In genomic region chr7:75452494-75452955, GRCh38 we compare ENCODE assay signal across 11 cellular contexts. TPM values are rescaled to one million over a fixed set of nuclear protein-coding genes. Genes with fewer than 3 reads are reported as not detected.
DNase-seq lines count a peak whose midpoint lies in the region; ATAC-seq and TF ChIP-seq lines count a peak whose summit lies in the region.
"Not testable (repeated sequence)": the region's sequence is repeated elsewhere in the genome, so short reads cannot be mapped to it uniquely, and the experiment has no call there.
"Had no signal": no experiment of that assay in that cellular context is flagged by ENCODE, and none has a peak within 500 bp of the region (broad histone marks: within the 10 kb centered on the region; RNA-seq: fewer than 3 reads in every experiment).

No MANE protein-coding gene starts in this region.

- H3K79me2 ChIP-seq in Loucy (ENCODE audit: insufficient read depth, low read length); mesendoderm (ENCODE audit: control insufficient read depth, insufficient read depth, low read length): not testable (repeated sequence)

- not testable (repeated sequence) for H3K36me3 ChIP-seq in Loucy (ENCODE audit: insufficient read depth, low read length); mesendoderm (ENCODE audit: control insufficient read depth, insufficient read depth, low read length); transverse colon

- H4K8ac ChIP-seq in mesendoderm (ENCODE audit: low read depth, low read length) = not testable (repeated sequence)

- H4K5ac ChIP-seq in mesendoderm (ENCODE audit: low read length) = not testable (repeated sequence)

- H3K4ac ChIP-seq in mesendoderm (ENCODE audit: low read depth, low read length) = not testable (repeated sequence)

- not testable (repeated sequence) for H2BK15ac ChIP-seq in mesendoderm (replicated peaks; ENCODE audit: low read depth)

- H3K4me1 ChIP-seq in Loucy (ENCODE audit: insufficient read depth, low read length, poor library complexity, severe bottlenecking); mesendoderm (ENCODE audit: control insufficient read depth, low read depth, low read length); transverse colon: not testable (repeated sequence)

- H3K9me3 Mint-ChIP-seq in activated naive CD4-positive, alpha-beta T cell treated with anti-CD3 and anti-CD28 coated beads, Interleukin-2, amount 50 U/mL, for 72 hours = not testable (repeated sequence)

- H3K9me2 ChIP-seq in Loucy (replicated peaks; ENCODE audit: low read depth, low read length) = not testable (repeated sequence)

- not testable (repeated sequence) for H3K27ac Mint-ChIP-seq in activated naive CD4-positive, alpha-beta T cell treated with anti-CD3 and anti-CD28 coated beads, Interleukin-2, amount 50 U/mL, for 72 hours

- not testable (repeated sequence) for DNase-seq in activated naive CD4-positive, alpha-beta T cell treated with anti-CD3 and anti-CD28 coated beads, Interleukin-2, amount 50 U/mL, for 72 hours (ENCODE audit: low spot score in 2 of 2); fibroblast of mammary gland (ENCODE audit: low read depth); transverse colon
- DNase-seq in mesendoderm = peak; percentile 6

- H3F3A ChIP-seq in Loucy (ENCODE audit: low read depth) = not testable (repeated sequence)

- ATAC-seq in GM21360 (IDR thresholded peaks at IDR 0.05; ENCODE audit: unreplicated experiment) (peak; percentile 82), HG02938 (IDR thresholded peaks at IDR 0.05; ENCODE audit: unreplicated experiment) (peak; percentile 96)
- peak; percentile 86 to 88 for ATAC-seq in activated naive CD4-positive, alpha-beta T cell treated with anti-CD3 and anti-CD28 coated beads, Interleukin-2, amount 50 U/mL, for 72 hours

- not testable (repeated sequence) for H3K4me3 ChIP-seq in Loucy (ENCODE audit: low read length, poor library complexity, severe bottlenecking); fibroblast of mammary gland (ENCODE audit: control insufficient read depth, low read depth, low read length); mesendoderm (ENCODE audit: low read length); transverse colon

- H3K9me3 ChIP-seq in Loucy (ENCODE audit: insufficient read depth, low read depth, low read length); transverse colon: not testable (repeated sequence)

- not testable (repeated sequence) for H3K18ac ChIP-seq in mesendoderm (ENCODE audit: low read length)

- not testable (repeated sequence) for H3K56ac ChIP-seq in mesendoderm (ENCODE audit: low read length)

- H2BK120ac ChIP-seq in mesendoderm (ENCODE audit: low read depth, low read length) = not testable (repeated sequence)

- H3K9ac ChIP-seq in Loucy (ENCODE audit: low read depth, low read length, poor library complexity, severe bottlenecking); mesendoderm (ENCODE audit: low read length): not testable (repeated sequence)

- not testable (repeated sequence) for H3K4me2 ChIP-seq in Loucy (ENCODE audit: low read depth, low read length, poor library complexity, severe bottlenecking); mesendoderm (ENCODE audit: low read length)

- not testable (repeated sequence) for TF ChIP-seq EP300 in transverse colon (IDR thresholded peaks at IDR 0.05; ENCODE audit: low read depth)

- H2BK5ac ChIP-seq in mesendoderm (ENCODE audit: low read length) = not testable (repeated sequence)

- not testable (repeated sequence) for TF ChIP-seq POLR2A in transverse colon (IDR thresholded peaks at IDR 0.05)

- intact Hi-C loops in transverse colon (cut with DNase I; ENCODE audit: low total_unique reads) = not testable (repeated sequence)

- in situ Hi-C loops in transverse colon (cut with MboI; ENCODE audit: low pct_ligation_motif_present in 1 of 4, low pct_unique_long_range_greater_than_20kb in 1 of 4, low sequenced_read_pairs in 3 of 4) = not testable (repeated sequence)

- TF ChIP-seq CTCF in GM12874 (IDR thresholded peaks at IDR 0.05; ENCODE audit: insufficient read depth, low read depth, low read length) = 0 out of 2 replicates have a peak, but pooled peaks have one; percentile 23
- TF ChIP-seq CTCF in Loucy (conservative IDR thresholded peaks at IDR 0.05; ENCODE audit: low read length) = peak; percentile 46
- TF ChIP-seq CTCF in fibroblast of mammary gland (conservative IDR thresholded peaks at IDR 0.05; ENCODE audit: control insufficient read depth, insufficient read depth, low read depth, low read length) = peak; percentile 30
- peak in 3 of 5 experiments; percentile 34 to 47 (median 39) for TF ChIP-seq CTCF in transverse colon (IDR thresholded peaks at IDR 0.05)

- H4K20me1 ChIP-seq in Loucy (ENCODE audit: insufficient read depth, low read length, poor library complexity, severe bottlenecking) = not testable (repeated sequence)

- H3K36me3 Mint-ChIP-seq in activated naive CD4-positive, alpha-beta T cell treated with anti-CD3 and anti-CD28 coated beads, Interleukin-2, amount 50 U/mL, for 72 hours = not testable (repeated sequence)

- not testable (repeated sequence) for H3K27ac ChIP-seq in mesendoderm (ENCODE audit: low read depth, low read length); transverse colon

- H2AFZ ChIP-seq in Loucy (ENCODE audit: low read length) = not testable (repeated sequence)

- H3K23ac ChIP-seq in mesendoderm (ENCODE audit: low read length) = not testable (repeated sequence)

- H2AK5ac ChIP-seq in mesendoderm (ENCODE audit: low read length) = not testable (repeated sequence)

- H3K27me3 ChIP-seq in Loucy (ENCODE audit: insufficient read depth, low read length, poor library complexity, severe bottlenecking); mesendoderm (ENCODE audit: insufficient read depth, low read length, poor library complexity); transverse colon: not testable (repeated sequence)

- H3K79me1 ChIP-seq in mesendoderm (ENCODE audit: low read length) = not testable (repeated sequence)

- no CpG with 5 or more reads among the region's 4 CpGs for WGBS in mesendoderm (ENCODE audit: extremely low coverage, insufficient coverage, low lambda C conversion rate)
- WGBS in transverse colon (ENCODE audit: low coverage in 1 of 2), 2 donors = 5% methylated on average over 4 of the region's 4 CpGs; no CpG with 5 or more reads in 1 of the 2 donors

RNA-seq across cellular contexts. Expression of gene POM121C, which starts 33.6 kb away (rescaled TPM):
- total RNA-seq in activated naive CD4-positive, alpha-beta T cell treated with anti-CD3 and anti-CD28 coated beads, Interleukin-2, amount 50 U/mL, for 72 hours = 100 to 1,000 TPM in 1 of 2 donors, 10 to 100 TPM in 1; 54.1 to 111 TPM
- polyA plus RNA-seq in mesendoderm (2013, experiment 1 of 2) = 61.9 TPM
- 60.2 TPM for polyA plus RNA-seq in mesendoderm (2013, experiment 2 of 2)
- total RNA-seq in transverse colon = 10 to 100 TPM; 20.5 to 76.4 (median 40.6) TPM

RNA-seq across cellular contexts. Expression of gene SPDYE5, which starts 39.6 kb away (rescaled TPM):
- total RNA-seq in activated naive CD4-positive, alpha-beta T cell treated with anti-CD3 and anti-CD28 coated beads, Interleukin-2, amount 50 U/mL, for 72 hours = not detected
- polyA plus RNA-seq in mesendoderm (2013, experiment 1 of 2) = not detected
- not detected for polyA plus RNA-seq in mesendoderm (2013, experiment 2 of 2)
- total RNA-seq in transverse colon = not detected
- total RNA-seq: esophagus muscularis mucosa, Peyer's patch, pulmonary artery endothelial cell had no signal

RNA-seq across cellular contexts. Expression of gene TRIM73, which starts 57.1 kb away (rescaled TPM):
- total RNA-seq in activated naive CD4-positive, alpha-beta T cell treated with anti-CD3 and anti-CD28 coated beads, Interleukin-2, amount 50 U/mL, for 72 hours = 1 to 10 TPM; 3.9 to 8.9 TPM
- polyA plus RNA-seq in mesendoderm (2013, experiment 1 of 2) = 0.29 TPM
- polyA plus RNA-seq in mesendoderm (2013, experiment 2 of 2) = 0.14 TPM
- 1 to 10 TPM in 2 of 4 donors, under 1 TPM in 2; 0.20 to 3.7 (median 1.7) TPM for total RNA-seq in transverse colon
